ENCODE assay signal across 22 cellular contexts in genomic region chr10:20115929-20116328, GRCh38.
"Had no signal": no experiment of that assay in that cellular context is flagged by ENCODE, and none has a peak within 500 bp of the region (broad histone marks: within the 10 kb centered on the region; RNA-seq: fewer than 3 reads in every experiment).

No MANE protein-coding gene starts in this region.

- H3K27me3 Mint-ChIP-seq: memory B cell, progenitor cell of endocrine pancreas had no signal

- H3K27ac ChIP-seq: dorsolateral prefrontal cortex, gastrocnemius medialis, left ventricle myocardium inferior, lower lobe of right lung, pancreas, stomach had no signal

- H3K4me3 ChIP-seq: dorsolateral prefrontal cortex, gastrocnemius medialis, left ventricle myocardium inferior, lower lobe of right lung, pancreas, stomach had no signal

- H3K4me1 Mint-ChIP-seq: immature natural killer cell, memory B cell, mesothelial cell of epicardium had no signal

- ATAC-seq: gastrocnemius medialis, lower lobe of right lung, natural killer cell, pancreas, right cardiac atrium had no signal

- DNase-seq: cortex of kidney; dorsolateral prefrontal cortex; effector CD8-positive, alpha-beta T cell; gastrocnemius medialis; glutamatergic neuron; immature natural killer cell; left ventricle myocardium inferior; lower lobe of right lung; natural killer cell; occipital lobe; pancreas; right cardiac atrium; small intestine; stimulated activated CD4-positive, alpha-beta T cell treated with anti-CD3 and anti-CD28 coated beads, Interleukin-12 subunit alpha, Interleukin-12 subunit beta, amount 100 ng/mL, for 4 hours; stimulated activated naive CD4-positive, alpha-beta T cell; stomach; substantia nigra; trophoblast cell had no signal

- H3K36me3 ChIP-seq: gastrocnemius medialis, left ventricle myocardium inferior, lower lobe of right lung, pancreas, stomach had no signal

- H3K4me3 Mint-ChIP-seq: immature natural killer cell, memory B cell, mesothelial cell of epicardium, natural killer cell, neural crest cell had no signal

- H3K27ac Mint-ChIP-seq: immature natural killer cell, memory B cell, mesothelial cell of epicardium, natural killer cell, progenitor cell of endocrine pancreas had no signal

- H3K36me3 Mint-ChIP-seq: memory B cell, natural killer cell had no signal

- H3K9me3 ChIP-seq: gastrocnemius medialis, left ventricle myocardium inferior, lower lobe of right lung, pancreas, stomach had no signal

- H3K9me3 Mint-ChIP-seq: neural crest cell had no signal

- H3K4me1 ChIP-seq: gastrocnemius medialis, left ventricle myocardium inferior, lower lobe of right lung, pancreas, stomach had no signal

- H3K27me3 ChIP-seq: dorsolateral prefrontal cortex, gastrocnemius medialis, pancreas, stomach had no signal
